ENCODE assay signal across 1 cellular context in the genomic region with DNA sequence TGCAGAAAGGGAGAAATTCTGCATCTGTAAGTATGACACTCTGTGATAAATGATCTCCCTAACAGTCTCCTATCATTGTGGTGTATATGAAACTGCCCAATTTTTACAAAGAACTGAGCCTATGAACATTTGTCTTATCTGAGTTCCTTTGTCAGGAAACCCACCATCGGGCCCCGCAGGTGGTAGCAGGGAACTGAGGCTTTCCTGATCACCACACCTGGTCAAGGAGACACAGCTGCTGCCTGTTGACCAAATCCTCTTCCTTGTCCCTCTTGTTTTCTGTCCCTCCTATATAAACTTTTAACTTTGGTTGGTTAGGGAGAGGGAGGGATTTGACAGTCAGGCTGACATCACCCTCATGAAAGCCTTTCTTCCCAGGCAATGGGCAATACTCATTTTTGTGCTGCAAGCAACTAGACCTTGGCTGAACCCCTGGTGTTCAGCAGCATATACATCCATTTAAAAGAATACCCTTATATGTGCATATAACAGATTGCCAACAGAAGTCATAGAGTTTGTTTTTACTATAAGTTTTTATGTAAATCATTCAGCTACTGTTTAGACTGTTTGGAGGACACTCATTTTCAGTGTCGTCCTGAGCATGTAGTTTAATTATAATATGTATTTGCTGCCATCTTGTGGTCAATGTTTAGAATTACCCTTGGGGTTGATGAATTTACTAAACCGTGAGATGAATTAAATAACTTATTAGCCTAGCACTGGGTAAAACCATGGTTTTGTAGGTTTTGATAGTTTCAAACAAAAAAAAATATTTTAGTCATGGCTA.
TF ChIP-seq lines count a peak whose summit lies in the region.

No MANE protein-coding gene starts in this region.

TF ChIP-seq in K562, 482 proteins besides CTCF, POLR2A, EP300 and RAD21 (continued from another document):
- TF ChIP-seq, protein P1, sequence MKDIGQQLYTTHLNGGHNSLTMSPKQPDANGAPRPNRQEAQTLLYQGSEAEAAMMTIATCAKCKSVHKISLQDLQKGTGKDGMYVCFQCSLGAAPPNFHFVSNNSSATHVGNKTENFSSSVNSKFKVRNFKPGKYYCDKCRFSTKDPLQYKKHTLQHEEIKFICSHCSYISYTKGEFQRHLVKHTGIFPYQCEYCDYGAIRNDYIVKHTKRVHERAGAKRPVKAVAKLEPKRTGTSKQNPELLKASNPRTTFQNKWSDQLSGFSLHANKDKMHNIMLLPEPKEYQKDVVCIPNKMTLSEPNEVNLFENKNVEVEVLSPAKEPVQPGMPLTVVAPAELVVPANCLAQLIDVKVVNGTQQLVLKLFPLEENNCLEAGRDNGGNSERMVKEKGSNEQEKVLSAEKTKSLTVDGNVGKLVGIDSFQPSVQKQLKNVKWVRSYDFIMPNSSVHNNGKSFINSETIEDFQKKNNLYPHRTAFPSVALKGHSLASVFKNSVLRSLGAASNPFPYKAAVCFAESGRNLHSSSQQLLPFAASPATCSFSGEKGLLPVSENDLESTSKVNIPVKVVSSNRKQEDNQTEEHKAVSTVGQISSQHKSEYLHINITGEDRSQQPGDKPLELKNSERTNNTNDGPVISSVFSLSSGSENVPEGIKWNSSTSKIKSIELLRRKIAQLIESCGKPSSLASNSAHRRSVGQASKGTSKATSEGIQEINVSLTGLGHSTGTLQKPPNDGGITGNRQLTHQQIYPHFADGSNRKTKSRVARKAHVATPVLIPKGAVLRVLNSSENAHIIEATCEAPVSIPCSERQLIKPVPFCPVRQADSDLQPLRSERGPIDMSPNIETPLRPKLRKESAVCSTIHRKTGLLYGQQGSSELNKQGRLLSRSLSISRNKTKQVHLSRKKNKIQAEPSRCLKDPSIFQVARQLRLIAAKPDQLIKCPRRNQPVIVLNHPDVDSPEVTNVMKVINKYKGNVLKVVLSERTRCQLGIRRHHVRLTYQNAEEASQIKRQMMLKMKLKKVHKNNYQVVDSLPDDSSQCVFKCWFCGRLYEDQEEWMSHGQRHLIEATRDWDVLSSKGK (CRISPR knock-in tag; IDR thresholded peaks at IDR 0.05) = no peak
- no peak for TF ChIP-seq CXXC5 (CRISPR knock-in tag; IDR thresholded peaks at IDR 0.05)
- no peak for TF ChIP-seq ZNF143 (CRISPR knock-in tag; IDR thresholded peaks at IDR 0.05)
- no peak for TF ChIP-seq MED1 (CRISPR knock-in tag; IDR thresholded peaks at IDR 0.05; ENCODE audit: borderline replicate concordance)
- TF ChIP-seq ZNF551 (CRISPR knock-in tag; IDR thresholded peaks at IDR 0.05) = no peak
- no peak for TF ChIP-seq ELF2 (CRISPR knock-in tag; IDR thresholded peaks at IDR 0.05)
- no peak for TF ChIP-seq CBFA2T2 (conservative IDR thresholded peaks at IDR 0.05)
- TF ChIP-seq, protein P2, sequence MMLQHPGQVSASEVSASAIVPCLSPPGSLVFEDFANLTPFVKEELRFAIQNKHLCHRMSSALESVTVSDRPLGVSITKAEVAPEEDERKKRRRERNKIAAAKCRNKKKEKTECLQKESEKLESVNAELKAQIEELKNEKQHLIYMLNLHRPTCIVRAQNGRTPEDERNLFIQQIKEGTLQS (IDR thresholded peaks at IDR 0.05) = peak; percentile 53
- TF ChIP-seq, protein P2 (CRISPR knock-in tag; conservative IDR thresholded peaks at IDR 0.05) = no peak
- TF ChIP-seq, protein P3, sequence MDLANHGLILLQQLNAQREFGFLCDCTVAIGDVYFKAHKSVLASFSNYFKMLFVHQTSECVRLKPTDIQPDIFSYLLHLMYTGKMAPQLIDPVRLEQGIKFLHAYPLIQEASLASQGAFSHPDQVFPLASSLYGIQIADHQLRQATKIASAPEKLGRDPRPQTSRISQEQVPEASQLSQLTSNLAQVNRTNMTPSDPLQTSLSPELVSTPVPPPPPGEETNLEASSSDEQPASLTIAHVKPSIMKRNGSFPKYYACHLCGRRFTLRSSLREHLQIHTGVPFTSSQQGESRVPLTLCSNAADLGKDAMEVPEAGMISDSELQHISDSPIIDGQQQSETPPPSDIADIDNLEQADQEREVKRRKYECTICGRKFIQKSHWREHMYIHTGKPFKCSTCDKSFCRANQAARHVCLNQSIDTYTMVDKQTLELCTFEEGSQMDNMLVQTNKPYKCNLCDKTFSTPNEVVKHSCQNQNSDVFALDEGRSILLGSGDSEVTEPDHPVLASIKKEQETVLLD (IDR thresholded peaks at IDR 0.05) = no peak
- TF ChIP-seq ARID2 (IDR thresholded peaks at IDR 0.05) = peak; percentile 80
- no peak for TF ChIP-seq MEF2A (IDR thresholded peaks at IDR 0.05; ENCODE audit: control insufficient read depth, low read depth, low read length)
- TF ChIP-seq, protein P4, sequence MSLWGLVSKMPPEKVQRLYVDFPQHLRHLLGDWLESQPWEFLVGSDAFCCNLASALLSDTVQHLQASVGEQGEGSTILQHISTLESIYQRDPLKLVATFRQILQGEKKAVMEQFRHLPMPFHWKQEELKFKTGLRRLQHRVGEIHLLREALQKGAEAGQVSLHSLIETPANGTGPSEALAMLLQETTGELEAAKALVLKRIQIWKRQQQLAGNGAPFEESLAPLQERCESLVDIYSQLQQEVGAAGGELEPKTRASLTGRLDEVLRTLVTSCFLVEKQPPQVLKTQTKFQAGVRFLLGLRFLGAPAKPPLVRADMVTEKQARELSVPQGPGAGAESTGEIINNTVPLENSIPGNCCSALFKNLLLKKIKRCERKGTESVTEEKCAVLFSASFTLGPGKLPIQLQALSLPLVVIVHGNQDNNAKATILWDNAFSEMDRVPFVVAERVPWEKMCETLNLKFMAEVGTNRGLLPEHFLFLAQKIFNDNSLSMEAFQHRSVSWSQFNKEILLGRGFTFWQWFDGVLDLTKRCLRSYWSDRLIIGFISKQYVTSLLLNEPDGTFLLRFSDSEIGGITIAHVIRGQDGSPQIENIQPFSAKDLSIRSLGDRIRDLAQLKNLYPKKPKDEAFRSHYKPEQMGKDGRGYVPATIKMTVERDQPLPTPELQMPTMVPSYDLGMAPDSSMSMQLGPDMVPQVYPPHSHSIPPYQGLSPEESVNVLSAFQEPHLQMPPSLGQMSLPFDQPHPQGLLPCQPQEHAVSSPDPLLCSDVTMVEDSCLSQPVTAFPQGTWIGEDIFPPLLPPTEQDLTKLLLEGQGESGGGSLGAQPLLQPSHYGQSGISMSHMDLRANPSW (CRISPR knock-in tag; IDR thresholded peaks at IDR 0.05) = no peak
- no peak for TF ChIP-seq IFI16 (CRISPR knock-in tag; IDR thresholded peaks at IDR 0.05)
- TF ChIP-seq ZNF431 (CRISPR knock-in tag; IDR thresholded peaks at IDR 0.05) = no peak
- no peak for TF ChIP-seq ETV6 (IDR thresholded peaks at IDR 0.05; ENCODE audit: borderline replicate concordance in 1 of 2, low read depth in 2 of 2, low read length in 1 of 2)
- TF ChIP-seq ETV6 (CRISPR knock-in tag; IDR thresholded peaks at IDR 0.05; ENCODE audit: borderline replicate concordance) = no peak
- no peak for TF ChIP-seq RBFOX2 (IDR thresholded peaks at IDR 0.05; ENCODE audit: low read depth, low read length)
- no peak for TF ChIP-seq HOXB6 (CRISPR knock-in tag; IDR thresholded peaks at IDR 0.05; ENCODE audit: borderline replicate concordance)
- 0 out of 2 replicates have a peak, but pooled peaks have one; percentile 11 for TF ChIP-seq ATF7 (IDR thresholded peaks at IDR 0.05)
- no peak for TF ChIP-seq NFE2L1 (tag; IDR thresholded peaks at IDR 0.05; ENCODE audit: borderline replicate concordance, low read depth)
- TF ChIP-seq EGR1 (conservative IDR thresholded peaks at IDR 0.05) = no peak
